6 cellular contexts compared by ENCODE assay signal in genomic region chr16:30369091-30369937, GRCh38. TPM values are rescaled to one million over a fixed set of nuclear protein-coding genes. Genes with fewer than 3 reads are reported as not detected.
DNase-seq lines count a peak whose midpoint lies in the region; TF ChIP-seq lines count a peak whose summit lies in the region.

No MANE protein-coding gene starts in this region.

- in situ Hi-C loops in ACHN (cut with HindIII; ENCODE audit: low pct_ligation_motif_present, low pct_unique_long_range_greater_than_20kb, low sequenced_read_pairs), result no loop called here

- H3K9me3 ChIP-seq in A673 (ENCODE audit: low read depth, low read length, poor library complexity, severe bottlenecking) (no peaks in the 10 kb centered on the region), right atrium auricular region (no peaks in the 10 kb centered on the region), thymus (ENCODE audit: control insufficient read depth) (no peaks in the 10 kb centered on the region)

- BruUV-seq in A673 (replicated peaks; lab: Mats Ljungman, UMichigan), result no TSS peak

- H3K27ac ChIP-seq in A673 (ENCODE audit: low read depth, low read length, poor library complexity, severe bottlenecking) (peak overlapping the region; percentile 83), right atrium auricular region (peak overlapping the region; percentile 81 to 85), thymus (ENCODE audit: low read depth) (no peak overlapping the region)

- intact Hi-C loops in A673 (cut with micrococcal nuclease; ENCODE audit: unreplicated experiment), result no loop called here

- no peaks in the 10 kb centered on the region for H3K27me3 ChIP-seq in A673 (replicated peaks; ENCODE audit: insufficient read depth, low read depth, low read length, poor library complexity)
- H3K27me3 ChIP-seq in right atrium auricular region, result no peaks in the 10 kb centered on the region
- H3K27me3 ChIP-seq in thymus (ENCODE audit: control insufficient read depth, insufficient read depth), result no peaks in the 10 kb centered on the region

- POLR2A ChIA-PET in A673 (lab: Charles Lee; ENCODE audit: low non-redundant PET), result no interaction called here

- WGBS in thymus, result 2% methylated on average over 45 of the region's 45 CpGs

- H3K4me1 ChIP-seq in A673 (ENCODE audit: insufficient read depth, low read length, poor library complexity, severe bottlenecking) (peaks cover 8% of the 10 kb centered on the region), right atrium auricular region (peaks cover 0 to 56% of the 10 kb centered on the region in 2 donors), thymus (ENCODE audit: control insufficient read depth, insufficient read depth, low read length) (peaks cover 36% of the 10 kb centered on the region)

- DNase-seq in A673 (ENCODE audit: low spot score), result no peak
- peak; percentile 41 for DNase-seq in RPMI8226
- DNase-seq in right atrium auricular region (ENCODE audit: low spot score), result no peak
- DNase-seq in ACHN, result no peak
- DNase-seq in SW 1271 (lab: John Stamatoyannopoulos, UW), result no peak

- CTCF ChIA-PET in A673 (lab: Charles Lee), result no interaction called here

- peaks cover 18% of the 10 kb centered on the region for H3K36me3 ChIP-seq in A673 (ENCODE audit: insufficient read depth, low read length, poor library complexity, severe bottlenecking)
- H3K36me3 ChIP-seq in right atrium auricular region, result peaks cover 15% of the 10 kb centered on the region
- peaks cover 20% of the 10 kb centered on the region for H3K36me3 ChIP-seq in thymus (ENCODE audit: control insufficient read depth, insufficient read depth)

- TF ChIP-seq CTCF in A673 (conservative IDR thresholded peaks at IDR 0.05; ENCODE audit: low read depth, low read length), result no peak
- no peak for TF ChIP-seq CTCF in right atrium auricular region (IDR thresholded peaks at IDR 0.05)

- H3K4me3 ChIP-seq in A673 (ENCODE audit: low read depth, low read length, poor library complexity, severe bottlenecking) (peak overlapping the region; percentile 94), right atrium auricular region (peak overlapping the region; percentile 90), thymus (ENCODE audit: low read length) (peak overlapping the region; percentile 83)

RNA-seq across cellular contexts. Expression of gene TBC1D10B, which starts 1.0 kb away (rescaled TPM):
- 59.3 and 66.0 TPM in 2 replicates for total RNA-seq in A673 (2021)
- total RNA-seq in right atrium auricular region, result 10 to 100 TPM; 20.0 to 22.3 TPM
- polyA plus RNA-seq in thymus, result 25.0 TPM

RNA-seq across cellular contexts. Expression of gene MYL11, which starts 5.3 kb away (rescaled TPM):
- total RNA-seq in A673 (2021) (not detected in 2 replicates), right atrium auricular region (not detected)
- polyA plus RNA-seq in thymus, result 12.5 TPM

RNA-seq across cellular contexts. Expression of gene SEPTIN1, which starts 13.0 kb away (rescaled TPM):
- 0.86 and 1.3 TPM in 2 replicates for total RNA-seq in A673 (2021)
- total RNA-seq in right atrium auricular region, result under 1 TPM in 1 of 2 donors, not detected in 1; 0.35 TPM
- 337 TPM for polyA plus RNA-seq in thymus

RNA-seq across cellular contexts. Expression of gene CD2BP2, which starts 14.2 kb away (rescaled TPM):
- total RNA-seq in A673 (2021) (67.6 and 72.5 TPM in 2 replicates), right atrium auricular region (10 to 100 TPM; 22.0 to 39.3 TPM)
- polyA plus RNA-seq in thymus, result 48.0 TPM

RNA-seq across cellular contexts. Expression of gene ZNF48, which starts 25.9 kb away (rescaled TPM):
- total RNA-seq in A673 (2021) (21.6 and 22.0 TPM in 2 replicates), right atrium auricular region (10 to 100 TPM in 1 of 2 donors, 1 to 10 TPM in 1; 5.7 to 10.7 TPM)
- polyA plus RNA-seq in thymus, result 5.9 TPM
